Comparison of ENCODE assay signal across 18 cellular contexts in the genomic region with DNA sequence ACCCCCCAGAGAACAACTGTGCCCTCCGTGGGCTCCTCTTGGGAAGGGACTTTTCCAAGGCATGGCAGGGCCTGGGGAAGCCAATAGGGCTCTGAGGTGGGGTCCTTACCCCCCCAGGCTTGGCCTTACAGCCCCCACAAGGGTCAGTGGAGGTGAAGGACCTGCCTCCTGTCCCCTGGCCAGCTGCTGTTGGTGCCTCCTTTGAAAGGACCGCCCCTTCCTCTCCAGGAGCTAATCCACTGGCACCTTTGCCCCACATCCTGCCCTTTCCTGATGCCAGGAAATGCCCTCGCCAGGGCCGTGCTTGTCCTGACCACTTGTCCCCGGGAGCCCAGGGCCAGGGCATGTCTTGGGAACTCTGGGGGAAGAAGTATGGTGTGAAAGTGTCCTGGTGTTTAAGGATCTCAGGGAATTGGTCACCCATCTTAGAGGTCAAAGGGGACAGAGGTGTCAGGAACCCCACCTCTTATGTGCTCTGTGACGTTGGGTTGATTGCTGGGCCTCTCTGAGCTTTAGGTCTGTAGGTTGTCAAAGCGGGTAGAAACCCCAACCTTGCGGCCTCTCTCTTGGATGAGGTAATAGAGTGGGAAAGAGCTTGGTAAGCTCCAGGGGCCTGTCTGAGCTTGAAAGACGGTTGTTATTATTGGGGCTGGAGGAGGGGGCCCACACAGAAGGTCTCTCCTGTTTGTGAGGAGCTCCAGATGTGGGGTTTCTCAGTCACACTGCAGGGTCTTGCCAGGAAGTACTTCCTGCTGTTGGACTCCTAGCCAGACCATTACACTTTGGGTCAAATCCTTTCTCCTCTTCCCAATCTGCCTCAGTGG. TPM values are rescaled to one million over a fixed set of nuclear protein-coding genes. Genes with fewer than 3 reads are reported as not detected.
A peak's percentile ranks its signal among the peaks of the same experiment; 100 is the strongest.
DNase-seq lines count a peak whose midpoint lies in the region; ATAC-seq and TF ChIP-seq lines count a peak whose summit lies in the region.
"Had no signal": no experiment of that assay in that cellular context is flagged by ENCODE, and none has a peak within 500 bp of the region (broad histone marks: within the 10 kb centered on the region; RNA-seq: fewer than 3 reads in every experiment).

No MANE protein-coding gene starts in this region.

- H3K36me3 ChIP-seq in right lobe of liver (no peaks in the 10 kb centered on the region), stomach smooth muscle (ENCODE audit: control insufficient read depth in 2 of 2, insufficient read depth in 2 of 2, low read length in 2 of 2) (no peaks in the 10 kb centered on the region)
- H3K36me3 ChIP-seq: HAP-1, SJCRH30 had no signal

- WGBS in right lobe of liver (ENCODE audit: insufficient coverage, low coverage, low lambda C conversion rate, missing lambda C conversion rate), result 38% methylated on average over 3 of the region's 9 CpGs

- H3K27ac ChIP-seq in coronary artery, result peak overlapping the region; percentile 68 to 94
- no peak overlapping the region for H3K27ac ChIP-seq in right lobe of liver
- H3K27ac ChIP-seq in stomach smooth muscle (ENCODE audit: low read length), result peak overlapping the region; percentile 81
- H3K27ac ChIP-seq in dorsolateral prefrontal cortex, result no peak overlapping the region
- H3K27ac ChIP-seq: RWPE1, SJCRH30 had no signal

- intact Hi-C loops in right lobe of liver (cut with DNase I) (no loop called here), posterior vena cava (cut with DNase I) (loop anchor here in 1 of 2 donors (10.0 kb wide), 1 partner anchor 168 kb away; no protein-coding TSS in a partner anchor), dorsolateral prefrontal cortex (cut with DNase I) (no loop called here)

- H3K4me1 ChIP-seq in right lobe of liver (peaks cover 0 to 7% (median 0%) of the 10 kb centered on the region in 4 donors), stomach smooth muscle (ENCODE audit: control insufficient read depth, insufficient read depth, low read length) (peaks cover 83% of the 10 kb centered on the region)

- H3K9me3 ChIP-seq in right lobe of liver, result no peaks in the 10 kb centered on the region
- H3K9me3 ChIP-seq in stomach smooth muscle (ENCODE audit: control insufficient read depth in 2 of 2, low read length in 2 of 2), result no peaks in the 10 kb centered on the region
- H3K9me3 ChIP-seq: Caco-2, HAP-1, SJCRH30 had no signal

- no peak for ATAC-seq in right lobe of liver
- ATAC-seq: PC-3 had no signal

- DNase-seq in coronary artery (ENCODE audit: low spot score) (no peak), right lobe of liver (peak in 2 of 3 donors; percentile 9 to 31), NOMO-1 treated with DMSO at 0.1 percent for 48 hours (lab: John Stamatoyannopoulos, UW; ENCODE audit: unreplicated experiment) (no peak), posterior vena cava (ENCODE audit: low spot score) (no peak), dorsolateral prefrontal cortex (no peak)
- DNase-seq in activated CD4-positive, CD25-positive, alpha-beta regulatory T cell (lab: John Stamatoyannopoulos, UW), result no peak
- DNase-seq: Caco-2, DMS153, NCI-H1417, NCI-H187 treated with DMSO at 0.1 percent for 48 hours, NCI-H446 treated with DMSO at 0.1 percent for 48 hours, NCI-H774, PC-3, SJCRH30 had no signal

- no peak overlapping the region for H3K9ac ChIP-seq in stomach smooth muscle (ENCODE audit: low read length in 2 of 2)

- H3K36me3 Mint-ChIP-seq in IgD-negative memory B cell, result no peaks in the 10 kb centered on the region

- H3K27me3 ChIP-seq in right lobe of liver, result no peaks in the 10 kb centered on the region
- no peaks in the 10 kb centered on the region for H3K27me3 ChIP-seq in stomach smooth muscle (ENCODE audit: control insufficient read depth in 1 of 2, insufficient read depth in 2 of 2, low read length in 2 of 2)
- H3K27me3 ChIP-seq in dorsolateral prefrontal cortex, result peaks cover 0 to 6% (median 0%) of the 10 kb centered on the region in 45 donors

- no peak for TF ChIP-seq POLR2A in right lobe of liver (IDR thresholded peaks at IDR 0.05)

- no peaks in the 10 kb centered on the region for H3K9me3 Mint-ChIP-seq in IgD-negative memory B cell

- H3K4me1 Mint-ChIP-seq in IgD-negative memory B cell, result peaks cover 0 to 9% (median 6%) of the 10 kb centered on the region in 3 donors

- H3K27ac Mint-ChIP-seq in IgD-negative memory B cell, result no peak overlapping the region

- H3K27me3 Mint-ChIP-seq in IgD-negative memory B cell, result peaks cover 29% of the 10 kb centered on the region

- TF ChIP-seq CTCF in coronary artery (IDR thresholded peaks at IDR 0.05), result no peak
- TF ChIP-seq CTCF in right lobe of liver (IDR thresholded peaks at IDR 0.05), result no peak
- TF ChIP-seq CTCF in dorsolateral prefrontal cortex (IDR thresholded peaks at IDR 0.05 in 54 of 56, conservative IDR thresholded peaks at IDR 0.05 in 2 of 56; ENCODE audit: low read depth in 1 of 56, partially characterized antibody in 56 of 56), result no peak

- peak overlapping the region; percentile 80 for H3K4me3 ChIP-seq in coronary artery
- no peak overlapping the region for H3K4me3 ChIP-seq in right lobe of liver
- no peak overlapping the region for H3K4me3 ChIP-seq in stomach smooth muscle (ENCODE audit: low read length in 2 of 2)
- no peak overlapping the region for H3K4me3 ChIP-seq in dorsolateral prefrontal cortex
- H3K4me3 ChIP-seq: HAP-1, SJCRH30 had no signal

- peak overlapping the region in 3 of 4 donors; percentile 9 to 60 (median 17) for H3K4me3 Mint-ChIP-seq in IgD-negative memory B cell

RNA-seq across cellular contexts. Expression of a gene that starts 2.8 kb away (rescaled TPM):
- not detected for polyA plus RNA-seq in IgD-negative memory B cell
- total RNA-seq in right lobe of liver (under 1 TPM; 0.12 to 0.23 (median 0.15) TPM), posterior vena cava (10 to 100 TPM; 10.3 to 11.4 TPM), dorsolateral prefrontal cortex (10 to 100 TPM in 10 of 120 experiments, 1 to 10 TPM in 110; 2.1 to 12.7 (median 6.9) TPM)

Comparison
In these comparisons a context has a peak if more than half of its experiments do, and no peak if none do; other contexts are left out.
1. DNase-seq: peak in right lobe of liver (2 of 3); none in coronary artery (single experiment), NOMO-1 treated with DMSO at 0.1 percent for 48 hours (single experiment), activated CD4-positive, CD25-positive, alpha-beta regulatory T cell (0 of 4), posterior vena cava (single experiment) and dorsolateral prefrontal cortex (0 of 10).
2. H3K27ac ChIP-seq: peak in coronary artery (2 of 2) and stomach smooth muscle (single experiment); none in right lobe of liver (0 of 3) and dorsolateral prefrontal cortex (0 of 59).